14 cellular contexts compared by ENCODE assay signal in the genomic region with DNA sequence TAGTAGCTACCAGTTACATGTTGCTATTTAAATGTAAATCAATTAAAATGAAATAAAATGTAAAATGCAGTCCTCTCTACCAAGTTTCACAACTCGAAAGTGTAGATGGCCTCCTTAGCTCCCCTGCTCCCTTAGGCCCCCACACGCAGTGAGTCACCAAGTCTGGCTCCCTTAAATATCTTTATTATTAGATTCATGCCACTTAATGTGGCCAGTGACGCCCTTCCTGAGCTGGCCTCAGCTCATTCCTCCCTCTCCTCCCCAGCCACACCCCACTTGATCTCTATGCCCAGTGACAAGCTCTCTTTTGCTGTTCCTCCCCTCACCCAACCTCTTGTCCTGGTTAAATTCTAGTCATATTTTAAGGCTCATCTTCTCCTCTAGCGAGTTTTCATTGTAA.
DNase-seq lines count a peak whose midpoint lies in the region; ATAC-seq, FAIRE-seq and TF ChIP-seq lines count a peak whose summit lies in the region.
"Had no signal": no experiment of that assay in that cellular context is flagged by ENCODE, and none has a peak within 500 bp of the region (broad histone marks: within the 10 kb centered on the region; RNA-seq: fewer than 3 reads in every experiment).

No MANE protein-coding gene starts in this region.

- H3K4me2 ChIP-seq in PC-9 (peak overlapping the region; percentile 56), smooth muscle cell (peak overlapping the region; percentile 14)

- H3K4me3 ChIP-seq in PC-9 (no peak overlapping the region), fibroblast of mammary gland (ENCODE audit: control insufficient read depth, low read depth, low read length) (no peak overlapping the region), smooth muscle cell (no peak overlapping the region)
- H3K4me3 ChIP-seq: gastrocnemius medialis, lung, SJSA1 had no signal

- intact Hi-C loops in PC-9 (cut with micrococcal nuclease; ENCODE audit: unreplicated experiment): no loop called here

- CTCF ChIA-PET in PC-9 (lab: Charles Lee): interaction anchor here (0.6 to 1.1 kb wide), 4 partner anchors 21 to 237 kb away, joined by 3 to 7 read pairs (median 6); no protein-coding TSS in a partner anchor

- no peaks in the 10 kb centered on the region for H3K9me2 ChIP-seq in PC-9 (ENCODE audit: insufficient read depth)

- peaks cover 35% of the 10 kb centered on the region for H3F3A ChIP-seq in PC-9 (ENCODE audit: insufficient read depth, low read depth)
- H3F3A ChIP-seq in smooth muscle cell (ENCODE audit: low read depth): peaks cover 30% of the 10 kb centered on the region

- no peak for TF ChIP-seq POLR2A in H54 (IDR thresholded peaks at IDR 0.05; ENCODE audit: low read depth, low read length)

- H3K4me1 ChIP-seq in PC-9 (replicated peaks; ENCODE audit: insufficient read depth) (peaks cover 60% of the 10 kb centered on the region), smooth muscle cell (ENCODE audit: low read depth) (peaks cover 24% of the 10 kb centered on the region)

- H4K20me1 ChIP-seq in PC-9 (ENCODE audit: insufficient read depth) (no peaks in the 10 kb centered on the region), smooth muscle cell (ENCODE audit: low read depth) (no peaks in the 10 kb centered on the region)

- H3K36me3 ChIP-seq in PC-9 (ENCODE audit: low read depth): no peaks in the 10 kb centered on the region
- H3K36me3 ChIP-seq in smooth muscle cell (ENCODE audit: low read depth): no peaks in the 10 kb centered on the region
- H3K36me3 ChIP-seq: gastrocnemius medialis, SJSA1 had no signal

- H3K79me2 ChIP-seq in PC-9 (ENCODE audit: low read depth) (peaks cover 8% of the 10 kb centered on the region; the same call in 1 of the 2 replicates), smooth muscle cell (ENCODE audit: low read depth) (no peaks in the 10 kb centered on the region)

- TF ChIP-seq CTCF in PC-9 (conservative IDR thresholded peaks at IDR 0.05): no peak
- TF ChIP-seq CTCF in fibroblast of mammary gland (conservative IDR thresholded peaks at IDR 0.05; ENCODE audit: control insufficient read depth, insufficient read depth, low read depth, low read length): no peak
- TF ChIP-seq CTCF in smooth muscle cell (IDR thresholded peaks at IDR 0.05; ENCODE audit: borderline replicate concordance, insufficient read depth, poor library complexity, severe bottlenecking): no peak

- FAIRE-seq in H54 (lab: Jason Lieb, UNC): no peak

- DNase-seq in H54 (ENCODE audit: insufficient read length, low spot score) (peak; percentile 37), PC-9 (peak; percentile 89 to 90), fibroblast of mammary gland (ENCODE audit: low read depth) (peak; percentile 58), smooth muscle cell (lab: John Stamatoyannopoulos, UW; ENCODE audit: unreplicated experiment) (no peak), anterior cingulate cortex (lab: John Stamatoyannopoulos, UW) (no peak)
- DNase-seq: activated CD4-positive, alpha-beta T cell treated with anti-CD3 and anti-CD28 coated beads, Interleukin-2, amount 10 ng/mL, durations not matched to agents 7 days and 5 days; C1 segment of cervical spinal cord; gastrocnemius medialis; NCI-H1417 treated with DMSO at 0.1 percent for 48 hours had no signal

- BruUV-seq in PC-9 (replicated peaks; lab: Mats Ljungman, UMichigan): no TSS peak

- ATAC-seq in HG03378 (IDR thresholded peaks at IDR 0.05; ENCODE audit: unreplicated experiment): no peak
- no peak for ATAC-seq in GM18502 (IDR thresholded peaks at IDR 0.05; ENCODE audit: poor library complexity, unreplicated experiment)
- ATAC-seq: gastrocnemius medialis; natural killer cell treated with Interleukin-12 subunit alpha and Interleukin-12 subunit beta and Interleukin-15 and Interleukin-18, amount 100 ng/mL, for 72 hours had no signal

- no peak overlapping the region for H3K9ac ChIP-seq in smooth muscle cell (ENCODE audit: low read depth)

- POLR2A ChIA-PET in PC-9 (lab: Charles Lee; ENCODE audit: unreplicated experiment): interaction anchor here (0.5 to 1.2 kb wide), 24 partner anchors 13 to 456 kb away, joined by 3 to 37 read pairs (median 6); partner anchors contain the start of gene TRIO

- H3K27ac ChIP-seq in PC-9 (peak overlapping the region; percentile 98), smooth muscle cell (ENCODE audit: low read depth) (no peak overlapping the region)
- H3K27ac ChIP-seq: gastrocnemius medialis, SJSA1 had no signal

- H2AFZ ChIP-seq in PC-9: no peak overlapping the region
- no peak overlapping the region for H2AFZ ChIP-seq in smooth muscle cell (ENCODE audit: low read depth)

- H3K27me3 ChIP-seq in PC-9 (ENCODE audit: insufficient read depth, low read depth): no peaks in the 10 kb centered on the region
- H3K27me3 ChIP-seq in smooth muscle cell (ENCODE audit: low read depth): no peaks in the 10 kb centered on the region
- H3K27me3 ChIP-seq: gastrocnemius medialis, SJSA1 had no signal

- WGBS in smooth muscle cell (ENCODE audit: low lambda C conversion rate): 57% methylated on average over 4 of the region's 4 CpGs

- H3K9me3 ChIP-seq in PC-9 (ENCODE audit: insufficient read depth, low read depth) (no peaks in the 10 kb centered on the region), smooth muscle cell (replicated peaks; ENCODE audit: low read depth) (no peaks in the 10 kb centered on the region)
- H3K9me3 ChIP-seq: gastrocnemius medialis, SJSA1 had no signal

Comparison
In these comparisons a context has a peak if more than half of its experiments do, and no peak if none do; other contexts are left out.
1. DNase-seq: peak in H54 (single experiment), PC-9 (2 of 2) and fibroblast of mammary gland (single experiment); none in smooth muscle cell (single experiment) and anterior cingulate cortex (0 of 58).